Comparison of ENCODE assay signal across 1 cellular context in genomic region chr4:2237267-2237666, GRCh38.
TF ChIP-seq lines count a peak whose summit lies in the region.

No MANE protein-coding gene starts in this region.

TF ChIP-seq in K562, 482 proteins besides CTCF, POLR2A, EP300 and RAD21:
- TF ChIP-seq ZNF785 (CRISPR knock-in tag; IDR thresholded peaks at IDR 0.05) (no peak), ASH1L (IDR thresholded peaks at IDR 0.05; ENCODE audit: borderline replicate concordance, low read depth, partially characterized antibody) (peak; percentile 45), MIER1 (IDR thresholded peaks at IDR 0.05; ENCODE audit: low read depth) (no peak), TAL1 (IDR thresholded peaks at IDR 0.05) (no peak), ZNF212 (CRISPR knock-in tag; IDR thresholded peaks at IDR 0.05) (no peak), ZNF584 (CRISPR knock-in tag; IDR thresholded peaks at IDR 0.05; ENCODE audit: low read depth) (no peak), NCOA4 (IDR thresholded peaks at IDR 0.05; ENCODE audit: partially characterized antibody) (peak; percentile 11), SMARCA4 (IDR thresholded peaks at IDR 0.05) (peak; percentile 33; the same call in 1 of the 2 replicates), ZC3H8 (IDR thresholded peaks at IDR 0.05) (peak; percentile 73; the same call in 1 of the 2 replicates), TRIM25 (IDR thresholded peaks at IDR 0.05; ENCODE audit: borderline replicate concordance) (no peak), ARID2 (IDR thresholded peaks at IDR 0.05) (peak; percentile 19; the same call in 1 of the 2 replicates), EGR1 (conservative IDR thresholded peaks at IDR 0.05) (no peak), ZNF512 (tag; IDR thresholded peaks at IDR 0.05) (peak; percentile 76), BHLHE40 (IDR thresholded peaks at IDR 0.05; ENCODE audit: low read length) (peak; percentile 23; the same call in 1 of the 2 replicates), CREB3L1 (IDR thresholded peaks at IDR 0.05; ENCODE audit: borderline replicate concordance, low read depth) (no peak), SMARCA5 (IDR thresholded peaks at IDR 0.05) (0 out of 2 replicates have a peak, but pooled peaks have one; percentile 60), TBL1XR1 (IDR thresholded peaks at IDR 0.05; ENCODE audit: low read length in 2 of 2) (no peak), MYC (IDR thresholded peaks at IDR 0.05; ENCODE audit: low read depth, low read length) (0 out of 2 replicates have a peak, but pooled peaks have one; percentile 5), MYC (CRISPR knock-in tag; IDR thresholded peaks at IDR 0.05; ENCODE audit: borderline replicate concordance, low read depth) (no peak), FOXA1 (IDR thresholded peaks at IDR 0.05; ENCODE audit: borderline replicate concordance) (no peak), MLLT1 (IDR thresholded peaks at IDR 0.05) (peak; percentile 28 to 64; a peak in 1 of 4 replicates), HNRNPH1 (optimal IDR thresholded peaks at IDR 0.05; ENCODE audit: low read depth, low read length) (no peak), DPF2 (IDR thresholded peaks at IDR 0.05) (peak; percentile 37; the same call in 1 of the 2 replicates), SAP30 (IDR thresholded peaks at IDR 0.05; ENCODE audit: borderline replicate concordance, insufficient read depth, low read depth, low read length, poor library complexity, severe bottlenecking) (no peak), DNMT1 (IDR thresholded peaks at IDR 0.05) (0 out of 2 replicates have a peak, but pooled peaks have one; percentile 33), ZBTB26 (CRISPR knock-in tag; IDR thresholded peaks at IDR 0.05) (no peak), HLTF (IDR thresholded peaks at IDR 0.05) (peak; percentile 70; the same call in 1 of the 2 replicates), TGIF2 (CRISPR knock-in tag; IDR thresholded peaks at IDR 0.05) (no peak), NKRF (IDR thresholded peaks at IDR 0.05; ENCODE audit: borderline replicate concordance) (peak; percentile 34; the same call in 1 of the 2 replicates), SP1 (CRISPR knock-in tag; IDR thresholded peaks at IDR 0.05) (no peak), GATAD2A (IDR thresholded peaks at IDR 0.05) (0 out of 2 replicates have a peak, but pooled peaks have one; percentile 16), ZNF217 (CRISPR knock-in tag; IDR thresholded peaks at IDR 0.05) (no peak), THRAP3 (IDR thresholded peaks at IDR 0.05; ENCODE audit: borderline replicate concordance) (no peak), SMC3 (conservative IDR thresholded peaks at IDR 0.05; ENCODE audit: insufficient read depth, low read depth, low read length) (no peak), HDAC1 (IDR thresholded peaks at IDR 0.05) (peak in 1 of 2 experiments; percentile 32; a peak in 1 of 4 replicates), CHCHD3 (CRISPR knock-in tag; IDR thresholded peaks at IDR 0.05) (no peak), HDGF (IDR thresholded peaks at IDR 0.05) (peak; percentile 81; the same call in 1 of the 2 replicates), BCOR (IDR thresholded peaks at IDR 0.05) (0 out of 2 replicates have a peak, but pooled peaks have one; percentile 24), PCBP2 (IDR thresholded peaks at IDR 0.05; ENCODE audit: low read depth, low read length, poor library complexity, severe bottlenecking) (no peak), LARP7 (IDR thresholded peaks at IDR 0.05) (peak; percentile 88), SMARCE1 (IDR thresholded peaks at IDR 0.05) (peak; percentile 42; the same call in 1 of the 2 replicates), POLR2AphosphoS2 (IDR thresholded peaks at IDR 0.05; ENCODE audit: low read length) (no peak), TCF7L2 (IDR thresholded peaks at IDR 0.05; ENCODE audit: low read depth, low read length) (no peak)
- TF ChIP-seq, protein P1, sequence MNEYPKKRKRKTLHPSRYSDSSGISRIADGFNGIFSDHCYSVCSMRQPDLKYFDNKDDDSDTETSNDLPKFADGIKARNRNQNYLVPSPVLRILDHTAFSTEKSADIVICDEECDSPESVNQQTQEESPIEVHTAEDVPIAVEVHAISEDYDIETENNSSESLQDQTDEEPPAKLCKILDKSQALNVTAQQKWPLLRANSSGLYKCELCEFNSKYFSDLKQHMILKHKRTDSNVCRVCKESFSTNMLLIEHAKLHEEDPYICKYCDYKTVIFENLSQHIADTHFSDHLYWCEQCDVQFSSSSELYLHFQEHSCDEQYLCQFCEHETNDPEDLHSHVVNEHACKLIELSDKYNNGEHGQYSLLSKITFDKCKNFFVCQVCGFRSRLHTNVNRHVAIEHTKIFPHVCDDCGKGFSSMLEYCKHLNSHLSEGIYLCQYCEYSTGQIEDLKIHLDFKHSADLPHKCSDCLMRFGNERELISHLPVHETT (CRISPR knock-in tag; conservative IDR thresholded peaks at IDR 0.05 in 1 of 2, IDR thresholded peaks at IDR 0.05 in 1 of 2) = no peak
